In the genomic region with DNA sequence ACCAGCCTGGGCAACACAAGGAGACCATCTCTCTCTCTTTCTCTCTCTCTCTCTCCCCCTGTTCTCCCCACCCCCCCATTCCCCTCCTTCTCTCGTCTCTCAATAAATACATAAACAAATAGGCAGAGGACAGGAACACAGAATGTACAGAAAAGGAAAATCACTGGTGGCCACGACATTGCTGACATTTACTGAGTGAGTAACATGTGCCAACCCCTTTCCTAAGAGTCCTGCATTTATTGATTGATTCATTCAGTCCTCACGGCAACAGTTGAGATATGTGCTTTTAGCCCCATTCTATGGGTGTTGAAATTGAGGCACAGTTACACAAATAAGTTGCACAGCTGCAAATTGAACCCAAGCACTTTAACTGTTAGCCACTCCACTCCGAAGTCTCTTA, we compare ENCODE assay signal across 4 cellular contexts.
"Had no signal": no experiment of that assay in that cellular context is flagged by ENCODE, and none has a peak within 500 bp of the region (broad histone marks: within the 10 kb centered on the region; RNA-seq: fewer than 3 reads in every experiment).

No MANE protein-coding gene starts in this region.

- H3K4me1 Mint-ChIP-seq: H9 had no signal

- H3K9me3 Mint-ChIP-seq: GM23338, H9, IgD-negative memory B cell had no signal

- H3K27me3 Mint-ChIP-seq: IgD-negative memory B cell had no signal

- H3K27ac Mint-ChIP-seq: GM23338, H9, IgD-negative memory B cell had no signal

- H3K4me3 Mint-ChIP-seq: GM23338, H9, IgD-negative memory B cell had no signal

- H3K4me3 ChIP-seq: GM23338 had no signal

- DNase-seq: H9, HCEC 1CT had no signal

- ATAC-seq: GM23338 had no signal
